ENCODE assay signal across 21 cellular contexts in genomic region chr1:3551290-3551678, GRCh38.
"Had no signal": no experiment of that assay in that cellular context is flagged by ENCODE, and none has a peak within 500 bp of the region (broad histone marks: within the 10 kb centered on the region; RNA-seq: fewer than 3 reads in every experiment).

No MANE protein-coding gene starts in this region.

- H3K36me3 ChIP-seq: heart left ventricle, ovary, spleen had no signal

- H3K27ac ChIP-seq: heart left ventricle, ovary, spleen had no signal

- DNase-seq: cerebellar nuclear complex; dermis blood vessel endothelial cell; effector CD4-positive, alpha-beta T cell; heart left ventricle; islet precursor cell; mammary epithelial cell; mucosa of descending colon; naive thymus-derived CD8-positive, alpha-beta T cell; ovary; right cardiac atrium; spleen; stimulated activated CD4-positive, alpha-beta T cell treated with anti-CD3 and anti-CD28 coated beads, Interleukin-15, amount 100 ng/mL, for 24 hours; stimulated activated CD4-positive, alpha-beta T cell treated with anti-CD3 and anti-CD28 coated beads, Interleukin-1b, Interleukin-23, amount 100 ng/mL, for 48 hours; stimulated activated CD4-positive, alpha-beta T cell treated with anti-CD3 and anti-CD28 coated beads, Interleukin-4, amount 100 ng/mL, for 24 hours; stimulated activated naive B cell treated with anti-CD40 and anti-IgM and Interleukin-4, amounts not matched to agents 10 μg/mL and 1 μg/mL and 100 μg/mL, for 72 hours; stimulated activated naive CD8-positive, alpha-beta T cell treated with anti-CD3 and anti-CD28 coated beads, Interleukin-15, amount 100 ng/mL, for 72 hours; substantia nigra had no signal

- ATAC-seq: heart left ventricle; left lobe of liver; mucosa of descending colon; naive thymus-derived CD8-positive, alpha-beta T cell; right cardiac atrium; stimulated activated naive B cell treated with anti-CD40 and anti-IgM and Interleukin-4, amounts not matched to agents 10 μg/mL and 1 μg/mL and 100 μg/mL, for 72 hours; stimulated activated naive CD8-positive, alpha-beta T cell treated with anti-CD3 and anti-CD28 coated beads, Interleukin-15, amount 100 ng/mL, for 72 hours had no signal

- FAIRE-seq: colon, frontal cortex, urothelium cell line had no signal

- H3K27me3 ChIP-seq: ovary had no signal

- H3K9me3 ChIP-seq: heart left ventricle, mucosa of descending colon, ovary, spleen had no signal

- H3K4me3 ChIP-seq: heart left ventricle, mucosa of descending colon, ovary, spleen had no signal
